In genomic region chr20:54020868-54021267, GRCh38 we compare ENCODE assay signal across 35 cellular contexts. TPM values are rescaled to one million over a fixed set of nuclear protein-coding genes. Genes with fewer than 3 reads are reported as not detected.
"Had no signal": no experiment of that assay in that cellular context is flagged by ENCODE, and none has a peak within 500 bp of the region (broad histone marks: within the 10 kb centered on the region; RNA-seq: fewer than 3 reads in every experiment).

No MANE protein-coding gene starts in this region.

- H3K36me3 ChIP-seq: MG63 had no signal

- H3K9me3 ChIP-seq: MG63 had no signal

- H3K4me3 ChIP-seq: MG63 had no signal

- H3K27me3 ChIP-seq: MG63 had no signal

- DNase-seq: Karpas-422, Kasumi-1, MG63, MM.1S, NCI-H1048, NCI-H1092, NCI-H1092 treated with DMSO at 0.1 percent for 48 hours, NCI-H1105, NCI-H1105 treated with DMSO at 0.1 percent for 48 hours, NCI-H1417, NCI-H1417 treated with DMSO at 0.1 percent for 48 hours, NCI-H1436, NCI-H1436 treated with DMSO at 0.1 percent for 48 hours, NCI-H146, NCI-H1694, NCI-H1694 treated with DMSO at 0.1 percent for 48 hours, NCI-H187, NCI-H187 treated with DMSO at 0.1 percent for 48 hours, NCI-H1930, NCI-H2029, NCI-H2029 treated with DMSO at 0.1 percent for 48 hours, NCI-H2081, NCI-H2081 treated with DMSO at 0.1 percent for 48 hours, NCI-H2107, NCI-H2227 treated with DMSO at 0.1 percent for 48 hours, NCI-H226, NCI-H345, NCI-H446, NCI-H446 treated with DMSO at 0.1 percent for 48 hours, NCI-H510A, NCI-H510A treated with DMSO at 0.1 percent for 48 hours, NCI-H524 treated with DMSO at 0.1 percent for 48 hours had no signal

RNA-seq across cellular contexts. Expression of gene BCAS1, which starts 49.5 kb away (rescaled TPM):
- total RNA-seq: LHCN-M2, MCF 10A, NCI-H460 had no signal
